In the genomic region with DNA sequence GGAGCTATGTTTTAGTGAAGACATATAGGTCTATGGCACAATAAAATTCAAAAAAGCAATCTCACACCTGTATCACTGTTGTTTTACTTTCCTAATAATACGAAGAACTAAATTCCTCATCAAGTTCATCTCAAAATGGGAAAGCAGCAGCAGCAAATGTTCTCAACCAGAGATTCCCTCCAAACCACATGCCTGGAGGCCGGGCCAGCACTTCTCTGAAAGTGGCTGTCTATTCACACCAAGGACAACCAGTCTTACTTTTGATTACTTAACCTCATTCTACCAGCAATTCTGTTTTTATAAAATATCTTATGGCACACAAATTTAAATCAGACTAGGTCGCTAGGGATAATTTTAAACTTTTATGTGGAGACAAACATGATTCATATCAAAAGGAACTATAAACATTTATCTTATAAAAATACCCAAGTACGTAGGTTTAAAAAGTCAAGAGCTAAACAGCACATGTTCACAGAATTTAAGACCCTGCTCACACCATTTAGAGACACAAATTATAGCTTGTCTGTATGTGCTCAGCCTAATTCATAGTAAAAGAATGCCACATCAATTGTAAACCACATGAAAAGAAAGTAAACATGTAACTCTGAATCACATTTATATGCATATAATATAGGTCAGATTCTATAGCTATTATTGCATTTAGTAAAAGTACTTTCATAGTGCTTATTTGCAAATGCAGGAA, we compare ENCODE assay signal across 14 cellular contexts. TPM values are rescaled to one million over a fixed set of nuclear protein-coding genes. Genes with fewer than 3 reads are reported as not detected.
DNase-seq lines count a peak whose midpoint lies in the region; ATAC-seq, FAIRE-seq and TF ChIP-seq lines count a peak whose summit lies in the region.
"Had no signal": no experiment of that assay in that cellular context is flagged by ENCODE, and none has a peak within 500 bp of the region (broad histone marks: within the 10 kb centered on the region; RNA-seq: fewer than 3 reads in every experiment).

No MANE protein-coding gene starts in this region.

- no peaks in the 10 kb centered on the region for H3K36me3 ChIP-seq in DND-41 (ENCODE audit: insufficient read depth, low read length)
- no peaks in the 10 kb centered on the region for H3K36me3 ChIP-seq in GM12878 (ENCODE audit: control insufficient read depth in 2 of 2, insufficient read depth in 2 of 2, low read length in 1 of 2)
- no peaks in the 10 kb centered on the region for H3K36me3 ChIP-seq in trophoblast cell (ENCODE audit: control insufficient read depth in 1 of 2, insufficient read depth in 2 of 2, low read length in 2 of 2)
- H3K36me3 ChIP-seq: WERI-Rb-1 had no signal

- H4K91ac ChIP-seq in trophoblast cell (ENCODE audit: low read depth, low read length), result no peak overlapping the region

- H2AK5ac ChIP-seq in trophoblast cell (ENCODE audit: low read length), result no peak overlapping the region

- in situ Hi-C loops in GM12878 (cut with MboI), result no loop called here

- H3K4me1 ChIP-seq in DND-41 (ENCODE audit: insufficient read depth, low read length), result peaks cover 14% of the 10 kb centered on the region
- peaks cover 75% of the 10 kb centered on the region for H3K4me1 ChIP-seq in GM12878 (ENCODE audit: control insufficient read depth, insufficient read depth, low read length)
- H3K4me1 ChIP-seq in trophoblast cell (ENCODE audit: control insufficient read depth in 1 of 2, insufficient read depth in 2 of 2, low read length in 2 of 2), result no peaks in the 10 kb centered on the region

- H3K9ac ChIP-seq in DND-41 (ENCODE audit: low read depth, low read length) (no peak overlapping the region), GM12878 (ENCODE audit: control insufficient read depth, insufficient read depth, low read length) (no peak overlapping the region; the same call in 1 of the 2 replicates), trophoblast cell (ENCODE audit: low read length) (no peak overlapping the region)

- H3K4ac ChIP-seq in trophoblast cell (ENCODE audit: low read depth, low read length), result peak overlapping the region; percentile 69

- H4K20me1 ChIP-seq in DND-41 (ENCODE audit: insufficient read depth, low read length), result peaks cover 60% of the 10 kb centered on the region
- H4K20me1 ChIP-seq in GM12878 (ENCODE audit: control insufficient read depth, insufficient read depth), result no peaks in the 10 kb centered on the region

- H2BK120ac ChIP-seq in trophoblast cell (ENCODE audit: insufficient read depth, low read length, poor library complexity), result no peak overlapping the region

- no peak overlapping the region for H2AFZ ChIP-seq in DND-41 (ENCODE audit: low read depth, low read length)
- H2AFZ ChIP-seq in GM12878 (ENCODE audit: control insufficient read depth, low read depth, low read length), result no peak overlapping the region
- H2AFZ ChIP-seq in trophoblast cell (ENCODE audit: insufficient read depth, low read length, poor library complexity), result no peak overlapping the region

- no peak overlapping the region for H3K4me3 ChIP-seq in DND-41 (ENCODE audit: low read depth in 1 of 2, low read length in 2 of 2)
- no peak overlapping the region for H3K4me3 ChIP-seq in Jurkat, Clone E6-1 (ENCODE audit: low read length)
- peak overlapping the region; percentile 21; the same call in 1 of the 2 replicates for H3K4me3 ChIP-seq in GM12878
- no peak overlapping the region for H3K4me3 ChIP-seq in trophoblast cell (ENCODE audit: low read depth, low read length)

- 7% methylated on average over 4 of the region's 4 CpGs for WGBS in GM12878 (ENCODE audit: insufficient coverage, insufficient replicate concordance, low lambda C conversion rate, missing lambda C conversion rate)
- no CpG with 5 or more reads among the region's 4 CpGs for WGBS in trophoblast cell (ENCODE audit: extremely low coverage, insufficient coverage, insufficient read length)

- peaks cover 96% of the 10 kb centered on the region for H3K79me2 ChIP-seq in DND-41 (ENCODE audit: insufficient read depth, low read length)
- peaks cover 87% of the 10 kb centered on the region for H3K79me2 ChIP-seq in GM12878 (ENCODE audit: control insufficient read depth, insufficient read depth, low read length)
- H3K79me2 ChIP-seq in trophoblast cell (ENCODE audit: control insufficient read depth, insufficient read depth, low read length, poor library complexity), result peaks cover 2% of the 10 kb centered on the region

- CTCF ChIA-PET in GM12878 (lab: Yijun Ruan, JAX), result interaction anchor here (0.6 to 15.6 kb wide), 10 partner anchors 8 to 975 kb away, joined by 3 to 271 read pairs (median 8); no protein-coding TSS in a partner anchor

- H3K9me3 ChIP-seq in DND-41 (ENCODE audit: insufficient read depth, low read length, severe bottlenecking) (no peaks in the 10 kb centered on the region), GM12878 (replicated peaks; ENCODE audit: control insufficient read depth, insufficient read depth, low read length) (no peaks in the 10 kb centered on the region), trophoblast cell (ENCODE audit: insufficient read depth, low read depth, low read length) (no peaks in the 10 kb centered on the region)

- POLR2A ChIA-PET in GM12878 (lab: Charles Lee), result interaction anchor here (0.5 to 3.4 kb wide), 7 partner anchors 9 to 44 kb away, joined by 3 to 16 read pairs (median 4); no protein-coding TSS in a partner anchor

- H3K27ac ChIP-seq in DND-41 (ENCODE audit: low read length) (no peak overlapping the region), GM12878 (ENCODE audit: control insufficient read depth, insufficient read depth) (peak overlapping the region; percentile 75), trophoblast cell (ENCODE audit: low read depth, low read length) (no peak overlapping the region)
- H3K27ac ChIP-seq: WERI-Rb-1 had no signal

- FAIRE-seq in GM12878 (lab: Jason Lieb, UNC) (no peak), H54 (lab: Jason Lieb, UNC) (no peak)

- H2BK12ac ChIP-seq in trophoblast cell (ENCODE audit: low read length), result no peak overlapping the region

- no peak overlapping the region for H3K18ac ChIP-seq in trophoblast cell (ENCODE audit: low read length)

- SMC1A ChIA-PET in GM12878 (lab: Charles Lee; ENCODE audit: uncharacterized antibody, unreplicated experiment), result interaction anchor here (0.7 to 10.3 kb wide), 15 partner anchors 9 to 1033 kb away, joined by 3 to 89 read pairs (median 8); no protein-coding TSS in a partner anchor

- no peak overlapping the region for H4K12ac ChIP-seq in trophoblast cell (ENCODE audit: low read depth, low read length)

- no peak overlapping the region for H4K8ac ChIP-seq in trophoblast cell (ENCODE audit: low read depth, low read length)

- TF ChIP-seq EP300 in GM12878 (IDR thresholded peaks at IDR 0.05; ENCODE audit: borderline replicate concordance in 1 of 2, control insufficient read depth in 1 of 2, low read depth in 2 of 2, low read length in 2 of 2), result no peak

- no peak overlapping the region for H3K23ac ChIP-seq in trophoblast cell (ENCODE audit: low read length)

- no peak for TF ChIP-seq POLR2A in GM12878 (IDR thresholded peaks at IDR 0.05; ENCODE audit: low read depth, low read length)
- no peak for TF ChIP-seq POLR2A in H54 (IDR thresholded peaks at IDR 0.05; ENCODE audit: low read depth, low read length)

- intact Hi-C loops in GM12878 (cut with micrococcal nuclease; ENCODE audit: unreplicated experiment), result no loop called here

- BruUV-seq in GM12878 (replicated peaks; lab: Mats Ljungman, UMichigan), result no TSS peak

- no peak for TF ChIP-seq RAD21 in GM12878 (IDR thresholded peaks at IDR 0.05; ENCODE audit: insufficient read depth, low read depth, low read length)

- H3K27me3 ChIP-seq in DND-41 (ENCODE audit: insufficient read depth, low read length, poor library complexity) (no peaks in the 10 kb centered on the region), GM12878 (replicated peaks in 1 of 2; ENCODE audit: control insufficient read depth in 2 of 2, insufficient read depth in 2 of 2, low read length in 1 of 2) (no peaks in the 10 kb centered on the region), trophoblast cell (ENCODE audit: insufficient read depth, low read length) (no peaks in the 10 kb centered on the region)

- RAD21 ChIA-PET in GM12878 (lab: Charles Lee; ENCODE audit: unreplicated experiment), result interaction anchor here (1.0 to 5.2 kb wide), 8 partner anchors 9 to 146 kb away, joined by 3 to 34 read pairs (median 4); no protein-coding TSS in a partner anchor

- H3K14ac ChIP-seq in trophoblast cell (ENCODE audit: low read length), result no peak overlapping the region

- TF ChIP-seq CTCF in DND-41 (IDR thresholded peaks at IDR 0.05; ENCODE audit: borderline replicate concordance, extremely low read depth, low read length, poor library complexity, severe bottlenecking), result no peak
- TF ChIP-seq CTCF in GM12878 (IDR thresholded peaks at IDR 0.05 in 2 of 3, conservative IDR thresholded peaks at IDR 0.05 in 1 of 3; ENCODE audit: control insufficient read depth in 2 of 3, extremely low read depth in 1 of 3, insufficient read depth in 1 of 3, low read depth in 3 of 3, low read length in 3 of 3), result no peak

- DNase-seq in DND-41 (no peak), GM12878 (ENCODE audit: low read depth, low spot score) (no peak), trophoblast cell (no peak), RKO (ENCODE audit: low spot score) (no peak), germinal center (ENCODE audit: low spot score) (no peak), H54 (ENCODE audit: insufficient read length, low spot score) (no peak), ureter (ENCODE audit: low spot score) (no peak)
- peak; percentile 33 for DNase-seq in Jurkat, Clone E6-1 (ENCODE audit: low read depth, low spot score)
- DNase-seq: activated naive CD4-positive, alpha-beta T cell; head of caudate nucleus; MM.1S; NCI-H446 treated with DMSO at 0.1 percent for 48 hours; retina; WERI-Rb-1 had no signal

- no peak overlapping the region for H3K4me2 ChIP-seq in DND-41 (ENCODE audit: insufficient read depth, low read length)
- peak overlapping the region; percentile 89 for H3K4me2 ChIP-seq in GM12878 (ENCODE audit: control insufficient read depth, insufficient read depth)
- no peak overlapping the region for H3K4me2 ChIP-seq in trophoblast cell (ENCODE audit: low read length)

- no peaks in the 10 kb centered on the region for H3K79me1 ChIP-seq in trophoblast cell (ENCODE audit: low read length)

- no peak overlapping the region for H2BK5ac ChIP-seq in trophoblast cell (ENCODE audit: low read depth, low read length, poor library complexity)

- ATAC-seq in DND-41 (ENCODE audit: insufficient read depth, low read depth), result peak; percentile 78
- ATAC-seq in GM12878, result no peak

RNA-seq across cellular contexts. Expression of a gene that starts 46.1 kb away (rescaled TPM):
- 17.8 TPM for polyA plus RNA-seq in Jurkat, Clone E6-1 (2012; ENCODE audit: insufficient read depth, insufficient read length)
- 36.5 and 45.1 TPM in 2 replicates for total RNA-seq in GM12878 (2013; cell fraction: nucleolus; rRNA removed)
- total RNA-seq in GM12878 (2014; rRNA removed) (46.9 and 53.9 TPM in 2 replicates), GM12878 (2014; rRNA removed; fragmentation: Illumina TruSeq; extraction: Trizol) (45.8 and 49.2 TPM in 2 replicates), GM12878 (2021) (51.3 and 52.2 TPM in 2 replicates), ureter (31.1 TPM)
- 21.4 TPM for polyA plus RNA-seq in GM12878 (2011; ENCODE audit: low read depth)
- polyA plus RNA-seq in GM12878 (2011; rRNA removed) (66.3 and 111 TPM in 2 replicates), GM12878 (2014; fragmentation: Illumina TruSeq; extraction: Trizol) (72.4 and 86.7 TPM in 2 replicates), GM12878 (2014; fragmentation: Nextera tagmentation; extraction: Ambion mirVana) (10 to 100 TPM; 26.9 to 33.3 TPM), GM12878 (2014; rRNA removed) (37.4 and 41.8 TPM in 2 replicates), GM12878 (2016; fragmentation: Nextera tagmentation; extraction: Ambion mirVana) (10 to 100 TPM; 40.0 to 45.0 TPM)
- 19.5 and 19.9 TPM in 2 replicates for polyA plus RNA-seq in GM12878 (2011; cell fraction: cytosol; rRNA removed)
- polyA plus RNA-seq in GM12878 (2011; cell fraction: nucleus; rRNA removed), result 17.0 and 21.5 TPM in 2 replicates
- 34.4 and 46.5 TPM in 2 replicates for polyA plus RNA-seq in GM12878 (2012)
- polyA minus RNA-seq in GM12878 (2011; rRNA and poly(A)+ RNA removed), result 17.7 and 26.6 TPM in 2 replicates
- polyA minus RNA-seq in GM12878 (2011; cell fraction: cytosol; rRNA and poly(A)+ RNA removed), result 15.4 and 16.7 TPM in 2 replicates
- 12.6 and 20.9 TPM in 2 replicates for polyA minus RNA-seq in GM12878 (2011; cell fraction: nucleus; rRNA and poly(A)+ RNA removed)
- 51.8 and 54.1 TPM in 2 replicates for polyA plus RNA-seq in trophoblast cell (2013)
